ENCODE assay signal across 20 cellular contexts in the genomic region with DNA sequence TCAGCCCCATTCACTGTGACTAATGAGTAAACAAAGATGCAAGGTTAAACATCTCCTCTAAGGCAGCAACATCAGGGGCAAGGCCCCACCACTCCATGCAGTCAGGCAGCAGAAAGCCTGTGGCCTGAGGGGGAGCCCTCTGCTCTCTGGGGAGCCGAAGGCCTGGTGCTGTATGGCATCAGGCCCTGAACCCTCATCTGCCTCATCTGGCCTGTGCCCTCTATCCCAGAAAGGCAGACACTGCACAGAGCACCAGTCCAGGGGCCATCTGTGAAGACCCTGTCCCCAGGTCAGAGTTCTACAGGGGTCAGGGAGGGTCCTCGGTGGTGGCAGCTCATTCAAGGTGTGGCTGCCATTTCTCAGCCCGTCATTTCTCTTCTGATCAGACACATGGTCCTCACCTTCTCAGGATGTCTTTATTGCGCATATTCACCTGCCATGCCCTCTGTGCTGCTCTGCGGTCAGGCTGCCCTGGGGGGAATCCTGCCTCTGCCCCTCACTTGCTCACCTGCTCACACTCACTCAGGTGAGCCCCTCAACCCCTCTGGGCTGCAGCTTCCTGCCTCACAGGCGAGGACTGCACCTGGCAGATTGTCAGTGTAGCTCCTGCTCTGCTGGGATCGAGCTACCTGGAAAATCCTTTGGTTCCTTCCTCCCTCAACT.
DNase-seq lines count a peak whose midpoint lies in the region; ATAC-seq and TF ChIP-seq lines count a peak whose summit lies in the region.
"Had no signal": no experiment of that assay in that cellular context is flagged by ENCODE, and none has a peak within 500 bp of the region (broad histone marks: within the 10 kb centered on the region; RNA-seq: fewer than 3 reads in every experiment).

No MANE protein-coding gene starts in this region.

- H3K36me3 ChIP-seq in breast epithelium (no peaks in the 10 kb centered on the region), upper lobe of right lung (no peaks in the 10 kb centered on the region)
- H3K36me3 ChIP-seq: BLaER1 treated with 17β-estradiol and CSF1 and Interleukin-3, amounts not matched to agents 10 nM and 100 nM; left lung; uterus had no signal

- H3K4me1 Mint-ChIP-seq in MCF 10A (ENCODE audit: insufficient read depth, unreplicated experiment) (peaks cover 10% of the 10 kb centered on the region), brain (peaks cover 65% of the 10 kb centered on the region)
- H3K4me1 Mint-ChIP-seq in stimulated activated memory B cell treated with anti-CD40 and anti-IgM and Interleukin-4, amounts not matched to agents 10 μg/mL and 1 μg/mL and 100 μg/mL, for 72 hours = peaks cover 8% of the 10 kb centered on the region

- DNase-seq in breast epithelium (ENCODE audit: low spot score in 2 of 2) (peak; percentile 7 to 16), MCF 10A (ENCODE audit: unreplicated experiment) (no peak), omental fat pad (ENCODE audit: low spot score) (peak; percentile 12), upper lobe of right lung (peak; percentile 52), T1000 (lab: John Stamatoyannopoulos, UW) (no peak)
- DNase-seq: COR-L47; DMS79 treated with DMSO at 0.1 percent for 48 hours; effector CD4-positive, alpha-beta T cell; foreskin fibroblast; HCEC 1CT; NCI-H526 had no signal

- H3K9me3 ChIP-seq in breast epithelium = no peaks in the 10 kb centered on the region
- H3K9me3 ChIP-seq in upper lobe of right lung = no peaks in the 10 kb centered on the region
- H3K9me3 ChIP-seq: BLaER1 treated with 17β-estradiol and CSF1 and Interleukin-3, amounts not matched to agents 10 nM and 100 nM; left lung; uterus had no signal

- H3K9me3 Mint-ChIP-seq in MCF 10A (ENCODE audit: unreplicated experiment) (no peaks in the 10 kb centered on the region), brain (no peaks in the 10 kb centered on the region)
- H3K9me3 Mint-ChIP-seq in stimulated activated memory B cell treated with anti-CD40 and anti-IgM and Interleukin-4, amounts not matched to agents 10 μg/mL and 1 μg/mL and 100 μg/mL, for 72 hours = no peaks in the 10 kb centered on the region
- H3K9me3 Mint-ChIP-seq: activated T-helper 1 cell treated with anti-CD3 and anti-CD28 coated beads, Interleukin-12 subunit alpha, Interleukin-12 subunit beta, Interleukin-2, Interleukin-4 antibody, amounts not matched to agents 30 ng/mL and 10 ng/mL and 1 ng/mL, durations not matched to agents 14 hours and 24 hours and 36 hours; mesothelial cell of epicardium had no signal

- H3K4me1 ChIP-seq in breast epithelium = no peaks in the 10 kb centered on the region
- H3K4me1 ChIP-seq in upper lobe of right lung = peaks cover 10% of the 10 kb centered on the region
- H3K4me1 ChIP-seq: parathyroid adenoma had no signal

- POLR2A ChIA-PET in MCF 10A (lab: Yijun Ruan, JAX) = no interaction called here

- BruUV-seq in MCF 10A (replicated peaks; lab: Mats Ljungman, UMichigan) = no TSS peak

- H3K27me3 ChIP-seq in breast epithelium (no peaks in the 10 kb centered on the region), upper lobe of right lung (no peaks in the 10 kb centered on the region)
- H3K27me3 ChIP-seq: BLaER1 treated with 17β-estradiol and CSF1 and Interleukin-3, amounts not matched to agents 10 nM and 100 nM; left lung; uterus had no signal

- peaks cover 13% of the 10 kb centered on the region for H3K27me3 Mint-ChIP-seq in MCF 10A (ENCODE audit: insufficient read depth, unreplicated experiment)
- H3K27me3 Mint-ChIP-seq in brain = peaks cover 3% of the 10 kb centered on the region
- peaks cover 29% of the 10 kb centered on the region for H3K27me3 Mint-ChIP-seq in stimulated activated memory B cell treated with anti-CD40 and anti-IgM and Interleukin-4, amounts not matched to agents 10 μg/mL and 1 μg/mL and 100 μg/mL, for 72 hours
- H3K27me3 Mint-ChIP-seq: naive thymus-derived CD4-positive, alpha-beta T cell had no signal

- CTCF ChIA-PET in MCF 10A (lab: Yijun Ruan, JAX) = interaction anchor here (0.7 to 5.1 kb wide), 5 partner anchors 11 to 807 kb away, joined by 3 to 69 read pairs (median 3); no protein-coding TSS in a partner anchor

- TF ChIP-seq POLR2A in breast epithelium (IDR thresholded peaks at IDR 0.05) = no peak

- H3K27ac ChIP-seq in breast epithelium (no peak overlapping the region), upper lobe of right lung (no peak overlapping the region)
- H3K27ac ChIP-seq: BLaER1 treated with 17β-estradiol and CSF1 and Interleukin-3, amounts not matched to agents 10 nM and 100 nM; parathyroid adenoma had no signal

- H3K27ac Mint-ChIP-seq in MCF 10A (ENCODE audit: low read depth, unreplicated experiment) (no peak overlapping the region), brain (peak overlapping the region; percentile 45 to 96 (median 85))
- no peak overlapping the region for H3K27ac Mint-ChIP-seq in stimulated activated memory B cell treated with anti-CD40 and anti-IgM and Interleukin-4, amounts not matched to agents 10 μg/mL and 1 μg/mL and 100 μg/mL, for 72 hours
- H3K27ac Mint-ChIP-seq: activated T-helper 1 cell treated with anti-CD3 and anti-CD28 coated beads, Interleukin-12 subunit alpha, Interleukin-12 subunit beta, Interleukin-2, Interleukin-4 antibody, amounts not matched to agents 30 ng/mL and 10 ng/mL and 1 ng/mL, durations not matched to agents 14 hours and 24 hours and 36 hours; mesothelial cell of epicardium had no signal

- H3K4me3 ChIP-seq in breast epithelium (no peak overlapping the region), upper lobe of right lung (no peak overlapping the region)
- H3K4me3 ChIP-seq: BLaER1 treated with 17β-estradiol and CSF1 and Interleukin-3, amounts not matched to agents 10 nM and 100 nM; left lung; uterus had no signal

- ATAC-seq in omental fat pad (ENCODE audit: low FRiP score) (no peak), upper lobe of right lung (no peak)
- ATAC-seq in stimulated activated memory B cell treated with anti-CD40 and anti-IgM and Interleukin-4, amounts not matched to agents 10 μg/mL and 1 μg/mL and 100 μg/mL, for 72 hours = no peak
- ATAC-seq: left lung; naive thymus-derived CD4-positive, alpha-beta T cell had no signal

- TF ChIP-seq CTCF in breast epithelium (IDR thresholded peaks at IDR 0.05) (no peak), MCF 10A (IDR thresholded peaks at IDR 0.05; ENCODE audit: unreplicated experiment) (no peak), brain (conservative IDR thresholded peaks at IDR 0.05) (no peak), omental fat pad (IDR thresholded peaks at IDR 0.05) (no peak), upper lobe of right lung (IDR thresholded peaks at IDR 0.05) (no peak)

- intact Hi-C loops in breast epithelium (cut with DNase I; ENCODE audit: low total_unique reads) = loop anchor here (10.0 kb wide), 1 partner anchor 573 kb away; no protein-coding TSS in a partner anchor
- intact Hi-C loops in MCF 10A (cut with micrococcal nuclease) = no loop called here
- intact Hi-C loops in upper lobe of right lung (cut with DNase I) = no loop called here

- H3K4me3 Mint-ChIP-seq in MCF 10A (ENCODE audit: unreplicated experiment) (no peak overlapping the region), brain (no peak overlapping the region)
- H3K4me3 Mint-ChIP-seq in stimulated activated memory B cell treated with anti-CD40 and anti-IgM and Interleukin-4, amounts not matched to agents 10 μg/mL and 1 μg/mL and 100 μg/mL, for 72 hours = no peak overlapping the region
- H3K4me3 Mint-ChIP-seq: activated T-helper 1 cell treated with anti-CD3 and anti-CD28 coated beads, Interleukin-12 subunit alpha, Interleukin-12 subunit beta, Interleukin-2, Interleukin-4 antibody, amounts not matched to agents 30 ng/mL and 10 ng/mL and 1 ng/mL, durations not matched to agents 14 hours and 24 hours and 36 hours; mesothelial cell of epicardium; naive thymus-derived CD4-positive, alpha-beta T cell had no signal

- peaks cover 6% of the 10 kb centered on the region for H3K36me3 Mint-ChIP-seq in MCF 10A (ENCODE audit: insufficient read depth, unreplicated experiment)
- peaks cover 12% of the 10 kb centered on the region for H3K36me3 Mint-ChIP-seq in brain
- no peaks in the 10 kb centered on the region for H3K36me3 Mint-ChIP-seq in stimulated activated memory B cell treated with anti-CD40 and anti-IgM and Interleukin-4, amounts not matched to agents 10 μg/mL and 1 μg/mL and 100 μg/mL, for 72 hours
- H3K36me3 Mint-ChIP-seq: naive thymus-derived CD4-positive, alpha-beta T cell had no signal

Comparison
In these comparisons a context has a peak if more than half of its experiments do, and no peak if none do; other contexts are left out.
1. DNase-seq: peak in breast epithelium (2 of 2), omental fat pad (single experiment) and upper lobe of right lung (single experiment); none in MCF 10A (single experiment) and T1000 (single experiment).
2. H3K27ac Mint-ChIP-seq: peak in brain (5 of 5); none in MCF 10A (single experiment) and stimulated activated memory B cell treated with anti-CD40 and anti-IgM and Interleukin-4, amounts not matched to agents 10 μg/mL and 1 μg/mL and 100 μg/mL, for 72 hours (single experiment).